Comparison of ENCODE assay signal across 8 cellular contexts in the genomic region with DNA sequence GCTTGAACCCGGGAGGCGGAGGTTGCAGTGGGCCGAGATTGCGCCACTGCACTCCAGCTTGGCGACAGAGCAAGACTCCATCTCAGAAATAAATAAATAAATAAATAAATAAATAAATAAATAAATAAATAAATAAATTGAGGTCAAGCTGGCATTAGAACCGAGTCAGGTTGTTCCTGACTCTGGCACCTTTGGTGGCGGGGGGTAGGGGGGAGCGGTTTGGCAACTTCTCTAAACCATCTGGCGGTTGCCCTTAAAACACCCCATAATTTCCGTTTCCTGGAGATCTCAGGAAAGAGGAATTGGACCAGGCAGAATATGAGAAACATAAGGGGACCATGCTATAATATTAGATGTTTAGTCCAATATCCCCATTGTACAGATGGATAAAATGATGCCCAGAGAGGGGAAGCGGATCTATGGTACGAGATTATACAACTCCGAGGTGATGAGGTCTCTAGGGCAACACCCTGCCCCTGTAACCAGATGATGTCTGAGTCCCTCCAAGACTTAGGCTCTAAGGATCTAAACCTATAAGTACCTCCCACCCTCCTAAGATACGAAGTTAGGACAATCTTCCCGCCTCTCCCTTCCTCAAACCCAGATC. TPM values are rescaled to one million over a fixed set of nuclear protein-coding genes. Genes with fewer than 3 reads are reported as not detected.
DNase-seq lines count a peak whose midpoint lies in the region; ATAC-seq and TF ChIP-seq lines count a peak whose summit lies in the region.

No MANE protein-coding gene starts in this region.

- H3K23ac ChIP-seq in trophoblast cell (ENCODE audit: low read length): no peak overlapping the region

- H4K91ac ChIP-seq in trophoblast cell (ENCODE audit: low read depth, low read length): peak overlapping the region; percentile 73

- TF ChIP-seq CTCF in Panc1 (IDR thresholded peaks at IDR 0.05): no peak
- no peak for TF ChIP-seq CTCF in epithelial cell of esophagus (IDR thresholded peaks at IDR 0.05; ENCODE audit: insufficient read depth, low read depth, low read length, missing control alignments)

- WGBS in trophoblast cell (ENCODE audit: extremely low coverage, insufficient coverage, insufficient read length): no CpG with 5 or more reads among the region's 15 CpGs

- H4K8ac ChIP-seq in trophoblast cell (ENCODE audit: low read depth, low read length): peak overlapping the region; percentile 97

- H3K14ac ChIP-seq in trophoblast cell (ENCODE audit: low read length): peak overlapping the region; percentile 94

- H3K18ac ChIP-seq in trophoblast cell (ENCODE audit: low read length): peak overlapping the region; percentile 89

- peak overlapping the region; percentile 75 for H2AFZ ChIP-seq in trophoblast cell (ENCODE audit: insufficient read depth, low read length, poor library complexity)

- H3K9me3 ChIP-seq in Panc1 (ENCODE audit: control insufficient read depth, insufficient read depth, low read depth, low read length) (no peaks in the 10 kb centered on the region), trophoblast cell (ENCODE audit: insufficient read depth, low read depth, low read length) (no peaks in the 10 kb centered on the region)

- peak overlapping the region; percentile 86 for H3K4me2 ChIP-seq in trophoblast cell (ENCODE audit: low read length)

- H3K27me3 ChIP-seq in Panc1 (ENCODE audit: control insufficient read depth, insufficient read depth, low read length) (no peaks in the 10 kb centered on the region), trophoblast cell (ENCODE audit: insufficient read depth, low read length) (no peaks in the 10 kb centered on the region)

- intact Hi-C loops in Panc1 (cut with micrococcal nuclease; ENCODE audit: unreplicated experiment): loop anchor here (5.0 kb wide), 1 partner anchor 406 kb away; no protein-coding TSS in a partner anchor

- ATAC-seq in GM19467 (IDR thresholded peaks at IDR 0.05; ENCODE audit: unreplicated experiment) (peak; percentile 8), Panc1 (no peak), GM19452 (IDR thresholded peaks at IDR 0.05; ENCODE audit: unreplicated experiment) (no peak), HG03521 (IDR thresholded peaks at IDR 0.05; ENCODE audit: unreplicated experiment) (no peak)

- H3K4me1 ChIP-seq in Panc1 (ENCODE audit: control insufficient read depth, insufficient read depth, low read length): peaks cover 5% of the 10 kb centered on the region
- peaks cover 7% of the 10 kb centered on the region in 2 experiments for H3K4me1 ChIP-seq in trophoblast cell (ENCODE audit: control insufficient read depth in 1 of 2, insufficient read depth in 2 of 2, low read length in 2 of 2)

- no peak overlapping the region for H2BK5ac ChIP-seq in trophoblast cell (ENCODE audit: low read depth, low read length, poor library complexity)

- H2AK5ac ChIP-seq in trophoblast cell (ENCODE audit: low read length): no peak overlapping the region

- peaks cover 6% of the 10 kb centered on the region for H3K79me1 ChIP-seq in trophoblast cell (ENCODE audit: low read length)

- no peak for DNase-seq in Panc1 (ENCODE audit: low read depth, low spot score)
- no peak for DNase-seq in epithelial cell of esophagus (ENCODE audit: low read depth)
- DNase-seq in trophoblast cell: no peak
- DNase-seq in T-helper 9 cell: no peak
- DNase-seq in GOT3 (lab: John Stamatoyannopoulos, UW): no peak

- H3K4ac ChIP-seq in trophoblast cell (ENCODE audit: low read depth, low read length): peak overlapping the region; percentile 66

- H4K12ac ChIP-seq in trophoblast cell (ENCODE audit: low read depth, low read length): peak overlapping the region; percentile 92

- no peak overlapping the region for H2BK120ac ChIP-seq in trophoblast cell (ENCODE audit: insufficient read depth, low read length, poor library complexity)

- peak overlapping the region; percentile 18 for H3K9ac ChIP-seq in trophoblast cell (ENCODE audit: low read length)

- no peak overlapping the region for H2BK12ac ChIP-seq in trophoblast cell (ENCODE audit: low read length)

- POLR2A ChIA-PET in Panc1 (lab: Charles Lee): interaction anchor here (0.7 kb wide), 1 partner anchor 145 kb away, joined by 3 read pairs; no protein-coding TSS in a partner anchor

- BruUV-seq in Panc1 (replicated peaks; lab: Mats Ljungman, UMichigan): no TSS peak

- H3K4me3 ChIP-seq in Panc1 (ENCODE audit: low read depth in 2 of 2, low read length in 2 of 2) (peak overlapping the region; percentile 76 to 93), epithelial cell of esophagus (ENCODE audit: low read length) (peak overlapping the region; percentile 87), trophoblast cell (ENCODE audit: low read depth, low read length) (peak overlapping the region; percentile 97)

- peaks cover 2% of the 10 kb centered on the region for H3K79me2 ChIP-seq in trophoblast cell (ENCODE audit: control insufficient read depth, insufficient read depth, low read length, poor library complexity)

- CTCF ChIA-PET in Panc1 (lab: Charles Lee): interaction anchor here (1.1 to 1.3 kb wide), 2 partner anchors 14 to 19 kb away, joined by 3 read pairs; no protein-coding TSS in a partner anchor

- H3K27ac ChIP-seq in Panc1 (ENCODE audit: low read length) (peak overlapping the region; percentile 85), trophoblast cell (ENCODE audit: low read depth, low read length) (no peak overlapping the region)

- in situ Hi-C loops in Panc1 (cut with HindIII; ENCODE audit: low pct_unique_long_range_greater_than_20kb, low sequenced_read_pairs): no loop called here

- H3K36me3 ChIP-seq in Panc1 (ENCODE audit: control insufficient read depth, insufficient read depth, low read length) (0 out of 2 replicates have a peak, but pooled peaks cover 3% of the 10 kb centered on the region), trophoblast cell (ENCODE audit: control insufficient read depth in 1 of 2, insufficient read depth in 2 of 2, low read length in 2 of 2) (peaks cover 8 to 14% of the 10 kb centered on the region in 2 experiments)

RNA-seq across cellular contexts. Expression of gene CLPB, which starts 0.8 kb away (rescaled TPM):
- 52.8 TPM for total RNA-seq in Panc1 (2021; ENCODE audit: unreplicated experiment)
- polyA plus RNA-seq in Panc1 (2012; ENCODE audit: insufficient read length): 49.7 TPM
- polyA plus RNA-seq in trophoblast cell (2013): 38.1 and 40.0 TPM in 2 replicates
